Comparison of ENCODE assay signal across 8 cellular contexts in the genomic region with DNA sequence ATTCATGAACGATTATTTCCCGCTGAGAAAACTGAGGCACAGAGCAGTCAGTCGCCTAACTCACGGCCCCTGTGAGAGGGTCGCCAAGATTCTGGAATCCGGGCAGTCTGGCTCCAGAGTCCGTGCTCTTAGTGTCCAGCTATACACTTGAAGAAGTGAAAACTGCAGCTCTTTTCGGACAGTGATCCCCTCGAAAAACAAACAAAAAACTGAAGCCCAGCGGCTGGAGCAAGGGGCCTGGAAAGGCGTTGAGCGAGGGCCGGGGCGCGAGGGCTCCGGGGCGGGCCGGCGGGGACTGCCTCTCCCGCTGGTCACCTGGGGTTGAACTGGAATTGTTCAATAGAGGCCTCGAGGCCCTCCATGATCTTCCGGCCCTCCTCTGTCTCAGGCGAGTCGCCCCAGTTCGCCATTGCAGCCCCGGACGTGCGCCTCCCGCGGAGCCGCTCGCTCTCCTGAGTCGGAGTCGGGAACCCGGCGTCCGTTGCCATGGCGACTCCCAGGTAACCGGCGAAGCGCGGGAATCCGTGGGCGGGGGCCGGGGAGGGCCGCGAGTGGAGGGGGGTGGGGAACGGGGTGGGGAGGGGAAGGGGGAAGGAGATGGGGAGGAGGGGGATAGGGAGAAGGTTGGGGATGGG. TPM values are rescaled to one million over a fixed set of nuclear protein-coding genes. Genes with fewer than 3 reads are reported as not detected.
DNase-seq lines count a peak whose midpoint lies in the region; ATAC-seq and TF ChIP-seq lines count a peak whose summit lies in the region.

No MANE protein-coding gene starts in this region.

- no peaks in the 10 kb centered on the region for H3K36me3 Mint-ChIP-seq in CD4-positive, CD25-positive, alpha-beta regulatory T cell

- peaks cover 42% of the 10 kb centered on the region for H3K4me1 ChIP-seq in CD4-positive, CD25-positive, alpha-beta regulatory T cell (ENCODE audit: control insufficient read depth, insufficient read depth, low read length, poor library complexity, severe bottlenecking)
- peaks cover 7% of the 10 kb centered on the region for H3K4me1 ChIP-seq in vagina

- H3K27ac ChIP-seq in CD4-positive, CD25-positive, alpha-beta regulatory T cell (ENCODE audit: insufficient read depth, low read length, poor library complexity, severe bottlenecking), result peak overlapping the region; percentile 68
- no peak overlapping the region for H3K27ac ChIP-seq in vagina

- H3K9me3 ChIP-seq in CD4-positive, CD25-positive, alpha-beta regulatory T cell (ENCODE audit: control insufficient read depth in 2 of 2, low read length in 2 of 2), result no peaks in the 10 kb centered on the region
- H3K9me3 ChIP-seq in vagina, result no peaks in the 10 kb centered on the region

- H3K4me3 Mint-ChIP-seq in CD4-positive, CD25-positive, alpha-beta regulatory T cell, result peak overlapping the region; percentile 94 to 99 (median 96)

- H3K4me1 Mint-ChIP-seq in CD4-positive, CD25-positive, alpha-beta regulatory T cell, result peaks cover 19 to 64% (median 45%) of the 10 kb centered on the region in 4 donors

- ATAC-seq in CD4-positive, CD25-positive, alpha-beta regulatory T cell (ENCODE audit: low read depth in 2 of 2), result peak in 1 of 2 donors; percentile 22
- ATAC-seq in Right ventricle myocardium superior (ENCODE audit: poor library complexity) (peak; percentile 36), HG03097 (IDR thresholded peaks at IDR 0.05; ENCODE audit: low FRiP score, unreplicated experiment) (no peak), HG03139 (IDR thresholded peaks at IDR 0.05; ENCODE audit: unreplicated experiment) (no peak)

- TF ChIP-seq CTCF in vagina (IDR thresholded peaks at IDR 0.05), result no peak

- intact Hi-C loops in Right ventricle myocardium superior (cut with DNase I), result no loop called here
- intact Hi-C loops in posterior vena cava (cut with DNase I), result no loop called here
- intact Hi-C loops in vagina (cut with DNase I), result no loop called here

- no peaks in the 10 kb centered on the region for H3K9me3 Mint-ChIP-seq in CD4-positive, CD25-positive, alpha-beta regulatory T cell

- no peak for TF ChIP-seq POLR2A in vagina (IDR thresholded peaks at IDR 0.05)

- peak in 2 of 3 donors; percentile 60 for DNase-seq in CD4-positive, CD25-positive, alpha-beta regulatory T cell
- DNase-seq in NCI-H128 (lab: John Stamatoyannopoulos, UW; ENCODE audit: unreplicated experiment), result peak; percentile 13
- peak; percentile 21 for DNase-seq in activated effector memory CD4-positive, alpha-beta T cell treated with Interleukin-2 at 50 U/mL for 16 hours
- DNase-seq in Right ventricle myocardium superior, result peak; percentile 77
- peak; percentile 85 for DNase-seq in posterior vena cava (ENCODE audit: low spot score)
- DNase-seq in vagina (ENCODE audit: extremely low spot score in 2 of 2), result no peak

- no peaks in the 10 kb centered on the region for H3K27me3 ChIP-seq in CD4-positive, CD25-positive, alpha-beta regulatory T cell (ENCODE audit: control insufficient read depth, insufficient read depth, low read length)
- no peaks in the 10 kb centered on the region for H3K27me3 ChIP-seq in vagina

- H3K27me3 Mint-ChIP-seq in CD4-positive, CD25-positive, alpha-beta regulatory T cell, result no peaks in the 10 kb centered on the region

- no peaks in the 10 kb centered on the region for H3K36me3 ChIP-seq in CD4-positive, CD25-positive, alpha-beta regulatory T cell (ENCODE audit: control insufficient read depth, insufficient read depth, low read length)
- H3K36me3 ChIP-seq in vagina, result no peaks in the 10 kb centered on the region

- peak overlapping the region; percentile 80 for H3K4me3 ChIP-seq in CD4-positive, CD25-positive, alpha-beta regulatory T cell (ENCODE audit: low read depth, low read length)
- H3K4me3 ChIP-seq in vagina, result peak overlapping the region; percentile 49 to 61

- peak overlapping the region; percentile 83 to 97 (median 89) for H3K27ac Mint-ChIP-seq in CD4-positive, CD25-positive, alpha-beta regulatory T cell

RNA-seq across cellular contexts. Expression of a gene that starts 0.9 kb away (rescaled TPM):
- total RNA-seq in CD4-positive, CD25-positive, alpha-beta regulatory T cell, result 0.49 TPM
- under 1 TPM in 3 of 4 donors, not detected in 1; 0.31 to 0.74 (median 0.47) TPM for polyA plus RNA-seq in CD4-positive, CD25-positive, alpha-beta regulatory T cell
- total RNA-seq in Right ventricle myocardium superior (0.54 TPM), posterior vena cava (not detected), vagina (not detected)

Comparison
In these comparisons a context has a peak if more than half of its experiments do, and no peak if none do; other contexts are left out.
1. DNase-seq: peak in CD4-positive, CD25-positive, alpha-beta regulatory T cell (2 of 3), NCI-H128 (single experiment), activated effector memory CD4-positive, alpha-beta T cell treated with Interleukin-2 at 50 U/mL for 16 hours (single experiment), Right ventricle myocardium superior (single experiment) and posterior vena cava (single experiment); none in vagina (0 of 2).